26 cellular contexts compared by ENCODE assay signal in genomic region chr10:37496061-37496460, GRCh38.
"Had no signal": no experiment of that assay in that cellular context is flagged by ENCODE, and none has a peak within 500 bp of the region (broad histone marks: within the 10 kb centered on the region; RNA-seq: fewer than 3 reads in every experiment).

No MANE protein-coding gene starts in this region.

- H3K9me3 Mint-ChIP-seq: stimulated activated naive B cell treated with anti-CD40 and anti-IgM and Interleukin-4, amounts not matched to agents 10 μg/mL and 1 μg/mL and 100 μg/mL, for 72 hours; stimulated activated naive CD8-positive, alpha-beta T cell treated with anti-CD3 and anti-CD28 coated beads, Interleukin-15, Interleukin-2, amounts not matched to agents 100 ng/mL and 50 ng/mL, for 24 hours had no signal

- H3K36me3 Mint-ChIP-seq: natural killer cell; neural progenitor cell; stimulated activated effector memory CD8-positive, alpha-beta T cell treated with anti-CD3 and anti-CD28 coated beads, Interleukin-12 subunit alpha, Interleukin-12 subunit beta, amount 100 ng/mL, for 72 hours; stimulated activated naive B cell treated with anti-CD40 and anti-IgM and Interleukin-4, amounts not matched to agents 10 μg/mL and 1 μg/mL and 100 μg/mL, for 72 hours had no signal

- H3K79me2 ChIP-seq: parathyroid adenoma had no signal

- ATAC-seq: natural killer cell; psoas muscle; right cardiac atrium; right lobe of liver; stimulated activated effector memory CD8-positive, alpha-beta T cell treated with anti-CD3 and anti-CD28 coated beads, Interleukin-12 subunit alpha, Interleukin-12 subunit beta, amount 100 ng/mL, for 72 hours had no signal

- H3K27ac ChIP-seq: neural progenitor cell, ovary, parathyroid adenoma, psoas muscle, right lobe of liver, sigmoid colon, stomach, thoracic aorta, thyroid gland, tibial nerve, upper lobe of left lung, vagina had no signal

- H3K4me1 ChIP-seq: neural progenitor cell, parathyroid adenoma, psoas muscle, right lobe of liver, sigmoid colon, stomach, thyroid gland, tibial nerve, upper lobe of left lung, vagina had no signal

- H3K9ac ChIP-seq: neural progenitor cell, parathyroid adenoma had no signal

- H3K9me3 ChIP-seq: ovary, psoas muscle, right lobe of liver, thoracic aorta, thyroid gland, tibial nerve, upper lobe of left lung, vagina had no signal

- H3K27me3 Mint-ChIP-seq: progenitor cell of endocrine pancreas; stimulated activated naive B cell treated with anti-CD40 and anti-IgM and Interleukin-4, amounts not matched to agents 10 μg/mL and 1 μg/mL and 100 μg/mL, for 72 hours; stimulated activated naive CD8-positive, alpha-beta T cell treated with anti-CD3 and anti-CD28 coated beads, Interleukin-15, Interleukin-2, amounts not matched to agents 100 ng/mL and 50 ng/mL, for 24 hours had no signal

- H3K4me3 ChIP-seq: neural progenitor cell, ovary, psoas muscle, right lobe of liver, sigmoid colon, stomach, thoracic aorta, thyroid gland, tibial nerve, upper lobe of left lung, vagina had no signal

- DNase-seq: natural killer cell; occipital lobe; ovary; posterior cingulate gyrus; psoas muscle; right cardiac atrium; right lobe of liver; sigmoid colon; stimulated activated CD4-positive, alpha-beta T cell treated with anti-CD3 and anti-CD28 coated beads, Interleukin-15, amount 100 ng/mL, for 24 hours; stimulated activated CD4-positive, alpha-beta T cell treated with anti-CD3 and anti-CD28 coated beads, Interleukin-2, amount 100 ng/mL, for 24 hours; stimulated activated CD4-positive, alpha-beta T cell treated with anti-CD3 and anti-CD28 coated beads, Interleukin-2, amount 100 ng/mL, for 48 hours; stimulated activated CD4-positive, alpha-beta T cell treated with anti-CD3 and anti-CD28 coated beads, Interleukin-4, amount 100 ng/mL, for 24 hours; stimulated activated naive B cell treated with anti-CD40 and anti-IgM and Interleukin-4, amounts not matched to agents 10 μg/mL and 1 μg/mL and 100 μg/mL, for 72 hours; stimulated activated naive CD4-positive, alpha-beta T cell treated with Interleukin-2 at 50 U/mL for 16 hours; stomach; thyroid gland; upper lobe of left lung had no signal

- H2AFZ ChIP-seq: neural progenitor cell, parathyroid adenoma had no signal

- H3K27me3 ChIP-seq: neural progenitor cell, ovary, right lobe of liver, sigmoid colon, stomach, thyroid gland, tibial nerve, upper lobe of left lung, vagina had no signal

- H3K4me1 Mint-ChIP-seq: natural killer cell; nephron; neural progenitor cell; stimulated activated effector memory CD8-positive, alpha-beta T cell treated with anti-CD3 and anti-CD28 coated beads, Interleukin-12 subunit alpha, Interleukin-12 subunit beta, amount 100 ng/mL, for 72 hours; stimulated activated naive B cell treated with anti-CD40 and anti-IgM and Interleukin-4, amounts not matched to agents 10 μg/mL and 1 μg/mL and 100 μg/mL, for 72 hours had no signal

- H3K36me3 ChIP-seq: neural progenitor cell, ovary, right lobe of liver, sigmoid colon, stomach, thoracic aorta, thyroid gland, tibial nerve, upper lobe of left lung, vagina had no signal

- H3K27ac Mint-ChIP-seq: natural killer cell; nephron; neural progenitor cell; progenitor cell of endocrine pancreas; stimulated activated effector memory CD8-positive, alpha-beta T cell treated with anti-CD3 and anti-CD28 coated beads, Interleukin-12 subunit alpha, Interleukin-12 subunit beta, amount 100 ng/mL, for 72 hours; stimulated activated naive B cell treated with anti-CD40 and anti-IgM and Interleukin-4, amounts not matched to agents 10 μg/mL and 1 μg/mL and 100 μg/mL, for 72 hours; stimulated activated naive CD8-positive, alpha-beta T cell treated with anti-CD3 and anti-CD28 coated beads, Interleukin-15, Interleukin-2, amounts not matched to agents 100 ng/mL and 50 ng/mL, for 24 hours had no signal

- H3K4me3 Mint-ChIP-seq: natural killer cell; nephron; neural progenitor cell; stimulated activated effector memory CD8-positive, alpha-beta T cell treated with anti-CD3 and anti-CD28 coated beads, Interleukin-12 subunit alpha, Interleukin-12 subunit beta, amount 100 ng/mL, for 72 hours; stimulated activated naive B cell treated with anti-CD40 and anti-IgM and Interleukin-4, amounts not matched to agents 10 μg/mL and 1 μg/mL and 100 μg/mL, for 72 hours; stimulated activated naive CD8-positive, alpha-beta T cell treated with anti-CD3 and anti-CD28 coated beads, Interleukin-15, Interleukin-2, amounts not matched to agents 100 ng/mL and 50 ng/mL, for 24 hours had no signal

- H3K4me2 ChIP-seq: neural progenitor cell had no signal
